In the genomic region with DNA sequence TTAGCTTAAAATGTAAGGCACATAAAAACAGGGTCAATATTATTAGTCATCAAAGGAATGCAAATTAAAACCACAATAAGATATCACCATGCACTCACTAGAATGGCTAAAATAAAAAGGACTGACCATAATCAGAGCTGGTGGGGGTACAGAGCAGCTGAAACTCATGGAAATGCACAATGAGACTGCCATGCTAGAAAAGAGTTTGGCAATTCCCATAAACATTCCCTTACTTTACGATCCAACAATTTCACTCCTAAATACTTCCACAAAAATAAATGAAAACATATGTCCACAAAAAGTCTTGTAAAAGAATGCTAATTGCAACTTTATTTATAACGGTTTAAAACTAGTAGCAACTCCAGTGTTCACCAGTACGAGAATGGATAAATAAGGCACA, we compare ENCODE assay signal across 22 cellular contexts. TPM values are rescaled to one million over a fixed set of nuclear protein-coding genes. Genes with fewer than 3 reads are reported as not detected.
DNase-seq lines count a peak whose midpoint lies in the region; ATAC-seq and TF ChIP-seq lines count a peak whose summit lies in the region.
"Had no signal": no experiment of that assay in that cellular context is flagged by ENCODE, and none has a peak within 500 bp of the region (broad histone marks: within the 10 kb centered on the region; RNA-seq: fewer than 3 reads in every experiment).

No MANE protein-coding gene starts in this region.

- peak overlapping the region; percentile 26 for H3K4me3 ChIP-seq in SK-N-MC
- no peak overlapping the region for H3K4me3 ChIP-seq in lower lobe of right lung

- DNase-seq in EH (ENCODE audit: low read depth) (peak; percentile 75), SK-N-MC (ENCODE audit: low read depth, low spot score) (no peak), fibroblast of gingiva (ENCODE audit: low read depth) (peak; percentile 3), lower lobe of right lung (no peak)
- DNase-seq in activated CD4-positive, alpha-beta T cell treated with anti-CD3 and anti-CD28 coated beads for 1 hour = no peak
- DNase-seq: AML-193; CD8-positive, alpha-beta memory T cell; DMS53; EL; GF-D8; H9; NCI-H1694; NCI-H2081; NCI-H2171; NCI-H345; NCI-H524 treated with DMSO at 0.1 percent for 48 hours; T-helper 17 cell had no signal

- no peak overlapping the region for H3K9ac ChIP-seq in SK-N-MC (ENCODE audit: insufficient read length)
- H3K9ac ChIP-seq: KMS-11 had no signal

- TF ChIP-seq CTCF in lower lobe of right lung (IDR thresholded peaks at IDR 0.05) = no peak

- no peaks in the 10 kb centered on the region for H3K27me3 ChIP-seq in lower lobe of right lung (ENCODE audit: low read depth)

- ATAC-seq in HG03342 (IDR thresholded peaks at IDR 0.05; ENCODE audit: unreplicated experiment) = no peak
- no peak for ATAC-seq in HG02970 (IDR thresholded peaks at IDR 0.05; ENCODE audit: low FRiP score, unreplicated experiment)
- no peak for ATAC-seq in lower lobe of right lung
- ATAC-seq: Right ventricle myocardium inferior, T-helper 17 cell had no signal

- H3K4me1 ChIP-seq in lower lobe of right lung = no peaks in the 10 kb centered on the region

- H3K9me3 ChIP-seq in SK-N-MC (ENCODE audit: low read depth, low read length) (no peaks in the 10 kb centered on the region), lower lobe of right lung (no peaks in the 10 kb centered on the region)

- H3K27ac ChIP-seq in SK-N-MC (peak overlapping the region; percentile 69), lower lobe of right lung (no peak overlapping the region)
- H3K27ac ChIP-seq: C4-2B, KMS-11 had no signal

- intact Hi-C loops in lower lobe of right lung (cut with DNase I) = no loop called here

- H3K36me3 ChIP-seq in SK-N-MC (ENCODE audit: insufficient read depth, low read length) (no peaks in the 10 kb centered on the region), lower lobe of right lung (no peaks in the 10 kb centered on the region)

RNA-seq across cellular contexts. Expression of a gene that starts 36.1 kb away (rescaled TPM):
- 10.9 TPM for total RNA-seq in lower lobe of right lung

Comparison
In these comparisons a context has a peak if more than half of its experiments do, and no peak if none do; other contexts are left out.
1. DNase-seq: peak in EH (single experiment) and fibroblast of gingiva (single experiment); none in SK-N-MC (single experiment), activated CD4-positive, alpha-beta T cell treated with anti-CD3 and anti-CD28 coated beads for 1 hour (single experiment) and lower lobe of right lung (single experiment).